ENCODE assay signal across 8 cellular contexts in the genomic region with DNA sequence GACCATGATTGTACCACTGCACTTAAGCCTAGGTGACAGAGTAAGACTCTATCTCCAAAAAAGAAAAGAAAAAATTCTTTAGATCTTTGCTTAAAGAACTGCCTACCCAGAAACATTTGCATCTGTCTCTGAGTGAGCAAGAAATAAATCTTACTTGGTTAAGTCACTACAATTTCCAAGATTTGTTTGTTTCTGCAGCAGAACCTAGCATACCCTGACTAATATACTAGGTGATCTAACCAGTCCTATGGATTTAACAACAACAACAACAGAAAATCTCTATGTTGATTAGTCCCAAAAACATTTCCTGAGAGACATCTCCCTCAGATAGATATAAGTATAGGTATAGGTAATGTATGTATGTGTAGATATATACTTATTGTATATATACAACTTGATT.
"Had no signal": no experiment of that assay in that cellular context is flagged by ENCODE, and none has a peak within 500 bp of the region (broad histone marks: within the 10 kb centered on the region; RNA-seq: fewer than 3 reads in every experiment).

No MANE protein-coding gene starts in this region.

- H3K4me3 ChIP-seq: GM12878 had no signal

- FAIRE-seq: G401.6, GM12878, GM12891, GM12892, GM18507, GM19239 had no signal

- ATAC-seq: GM12878 had no signal

- DNase-seq: GDM1, GF-D8 had no signal
